1 cellular context compared by ENCODE assay signal in genomic region chr17:55348749-55349354, GRCh38.
A peak's percentile ranks its signal among the peaks of the same experiment; 100 is the strongest.
TF ChIP-seq lines count a peak whose summit lies in the region.

No MANE protein-coding gene starts in this region.

TF ChIP-seq in HepG2, 621 proteins besides CTCF, POLR2A, EP300 and RAD21 (continued from another document and continues in another):
- TF ChIP-seq, protein P1, sequence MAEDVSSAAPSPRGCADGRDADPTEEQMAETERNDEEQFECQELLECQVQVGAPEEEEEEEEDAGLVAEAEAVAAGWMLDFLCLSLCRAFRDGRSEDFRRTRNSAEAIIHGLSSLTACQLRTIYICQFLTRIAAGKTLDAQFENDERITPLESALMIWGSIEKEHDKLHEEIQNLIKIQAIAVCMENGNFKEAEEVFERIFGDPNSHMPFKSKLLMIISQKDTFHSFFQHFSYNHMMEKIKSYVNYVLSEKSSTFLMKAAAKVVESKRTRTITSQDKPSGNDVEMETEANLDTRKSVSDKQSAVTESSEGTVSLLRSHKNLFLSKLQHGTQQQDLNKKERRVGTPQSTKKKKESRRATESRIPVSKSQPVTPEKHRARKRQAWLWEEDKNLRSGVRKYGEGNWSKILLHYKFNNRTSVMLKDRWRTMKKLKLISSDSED (CRISPR knock-in tag; IDR thresholded peaks at IDR 0.05), result no peak
- TF ChIP-seq ZNF850 (CRISPR knock-in tag; conservative IDR thresholded peaks at IDR 0.05) (no peak), CBX2 (IDR thresholded peaks at IDR 0.05; ENCODE audit: low read depth, low read length) (no peak), CBX2 (CRISPR knock-in tag; IDR thresholded peaks at IDR 0.05; ENCODE audit: low read depth) (no peak), SRSF1 (optimal IDR thresholded peaks at IDR 0.05; ENCODE audit: low read depth, low read length) (no peak), ZNF614 (CRISPR knock-in tag; IDR thresholded peaks at IDR 0.05; ENCODE audit: borderline replicate concordance) (0 out of 2 replicates have a peak, but pooled peaks have one; percentile 54), SNRNP70 (IDR thresholded peaks at IDR 0.05; ENCODE audit: low read depth, low read length) (no peak), ZBTB25 (CRISPR knock-in tag; IDR thresholded peaks at IDR 0.05) (no peak), NRL (CRISPR knock-in tag; IDR thresholded peaks at IDR 0.05; ENCODE audit: borderline replicate concordance) (no peak), SMAD3 (CRISPR knock-in tag; IDR thresholded peaks at IDR 0.05) (peak; percentile 78), REL (CRISPR knock-in tag; conservative IDR thresholded peaks at IDR 0.05) (no peak), ZNF234 (CRISPR knock-in tag; conservative IDR thresholded peaks at IDR 0.05) (no peak), RELA (CRISPR knock-in tag; IDR thresholded peaks at IDR 0.05) (no peak), ZNF34 (CRISPR knock-in tag; IDR thresholded peaks at IDR 0.05; ENCODE audit: borderline replicate concordance) (no peak), ZNF124 (CRISPR knock-in tag; IDR thresholded peaks at IDR 0.05) (no peak), ZFP91 (CRISPR knock-in tag; IDR thresholded peaks at IDR 0.05; ENCODE audit: borderline replicate concordance) (no peak), ZNF318 (CRISPR knock-in tag; IDR thresholded peaks at IDR 0.05) (no peak), ZNF281 (CRISPR knock-in tag; IDR thresholded peaks at IDR 0.05; ENCODE audit: borderline replicate concordance) (no peak), ZNF780A (CRISPR knock-in tag; IDR thresholded peaks at IDR 0.05) (no peak), LCORL (IDR thresholded peaks at IDR 0.05) (no peak), LCORL (CRISPR knock-in tag; IDR thresholded peaks at IDR 0.05) (no peak), CC2D1A (CRISPR knock-in tag; IDR thresholded peaks at IDR 0.05) (no peak), DBP (CRISPR knock-in tag; IDR thresholded peaks at IDR 0.05; ENCODE audit: not compliant biosample characterization) (no peak), ZNF136 (CRISPR knock-in tag; IDR thresholded peaks at IDR 0.05; ENCODE audit: low read depth) (no peak), KDM2A (CRISPR knock-in tag; IDR thresholded peaks at IDR 0.05; ENCODE audit: borderline replicate concordance, low read depth) (no peak), XRCC5 (optimal IDR thresholded peaks at IDR 0.05; ENCODE audit: low read length) (peak; percentile 74), BORCS8-MEF2B (CRISPR knock-in tag; IDR thresholded peaks at IDR 0.05) (no peak), ZNF556 (CRISPR knock-in tag; IDR thresholded peaks at IDR 0.05; ENCODE audit: borderline replicate concordance) (no peak), XBP1 (CRISPR knock-in tag; IDR thresholded peaks at IDR 0.05) (0 out of 2 replicates have a peak, but pooled peaks have one; percentile 43), ZBTB38 (CRISPR knock-in tag; IDR thresholded peaks at IDR 0.05) (no peak), RFX3 (CRISPR knock-in tag; IDR thresholded peaks at IDR 0.05) (no peak), ZNF431 (CRISPR knock-in tag; IDR thresholded peaks at IDR 0.05; ENCODE audit: borderline replicate concordance, low read depth) (no peak), SOX5 (CRISPR knock-in tag; IDR thresholded peaks at IDR 0.05; ENCODE audit: borderline replicate concordance) (peak; percentile 42; the same call in 1 of the 2 replicates), GLMP (CRISPR knock-in tag; IDR thresholded peaks at IDR 0.05; ENCODE audit: borderline replicate concordance) (no peak)
- TF ChIP-seq, protein P2, sequence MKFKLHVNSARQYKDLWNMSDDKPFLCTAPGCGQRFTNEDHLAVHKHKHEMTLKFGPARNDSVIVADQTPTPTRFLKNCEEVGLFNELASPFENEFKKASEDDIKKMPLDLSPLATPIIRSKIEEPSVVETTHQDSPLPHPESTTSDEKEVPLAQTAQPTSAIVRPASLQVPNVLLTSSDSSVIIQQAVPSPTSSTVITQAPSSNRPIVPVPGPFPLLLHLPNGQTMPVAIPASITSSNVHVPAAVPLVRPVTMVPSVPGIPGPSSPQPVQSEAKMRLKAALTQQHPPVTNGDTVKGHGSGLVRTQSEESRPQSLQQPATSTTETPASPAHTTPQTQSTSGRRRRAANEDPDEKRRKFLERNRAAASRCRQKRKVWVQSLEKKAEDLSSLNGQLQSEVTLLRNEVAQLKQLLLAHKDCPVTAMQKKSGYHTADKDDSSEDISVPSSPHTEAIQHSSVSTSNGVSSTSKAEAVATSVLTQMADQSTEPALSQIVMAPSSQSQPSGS (CRISPR knock-in tag; IDR thresholded peaks at IDR 0.05), result 0 out of 2 replicates have a peak, but pooled peaks have one; percentile 16
- TF ChIP-seq, protein P3, sequence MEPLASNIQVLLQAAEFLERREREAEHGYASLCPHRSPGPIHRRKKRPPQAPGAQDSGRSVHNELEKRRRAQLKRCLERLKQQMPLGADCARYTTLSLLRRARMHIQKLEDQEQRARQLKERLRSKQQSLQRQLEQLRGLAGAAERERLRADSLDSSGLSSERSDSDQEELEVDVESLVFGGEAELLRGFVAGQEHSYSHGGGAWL (CRISPR knock-in tag; IDR thresholded peaks at IDR 0.05), result no peak
- TF ChIP-seq, protein P4, sequence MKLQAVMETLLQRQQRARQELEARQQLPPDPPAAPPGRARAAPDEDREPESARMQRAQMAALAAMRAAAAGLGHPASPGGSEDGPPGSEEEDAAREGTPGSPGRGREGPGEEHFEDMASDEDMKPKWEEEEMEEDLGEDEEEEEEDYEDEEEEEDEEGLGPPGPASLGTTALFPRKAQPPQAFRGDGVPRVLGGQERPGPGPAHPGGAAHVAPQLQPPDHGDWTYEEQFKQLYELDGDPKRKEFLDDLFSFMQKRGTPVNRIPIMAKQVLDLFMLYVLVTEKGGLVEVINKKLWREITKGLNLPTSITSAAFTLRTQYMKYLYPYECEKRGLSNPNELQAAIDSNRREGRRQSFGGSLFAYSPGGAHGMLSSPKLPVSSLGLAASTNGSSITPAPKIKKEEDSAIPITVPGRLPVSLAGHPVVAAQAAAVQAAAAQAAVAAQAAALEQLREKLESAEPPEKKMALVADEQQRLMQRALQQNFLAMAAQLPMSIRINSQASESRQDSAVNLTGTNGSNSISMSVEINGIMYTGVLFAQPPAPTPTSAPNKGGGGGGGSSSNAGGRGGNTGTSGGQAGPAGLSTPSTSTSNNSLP (IDR thresholded peaks at IDR 0.05; ENCODE audit: low read depth, low read length), result peak; percentile 71; the same call in 1 of the 2 replicates
- TF ChIP-seq, protein P5, sequence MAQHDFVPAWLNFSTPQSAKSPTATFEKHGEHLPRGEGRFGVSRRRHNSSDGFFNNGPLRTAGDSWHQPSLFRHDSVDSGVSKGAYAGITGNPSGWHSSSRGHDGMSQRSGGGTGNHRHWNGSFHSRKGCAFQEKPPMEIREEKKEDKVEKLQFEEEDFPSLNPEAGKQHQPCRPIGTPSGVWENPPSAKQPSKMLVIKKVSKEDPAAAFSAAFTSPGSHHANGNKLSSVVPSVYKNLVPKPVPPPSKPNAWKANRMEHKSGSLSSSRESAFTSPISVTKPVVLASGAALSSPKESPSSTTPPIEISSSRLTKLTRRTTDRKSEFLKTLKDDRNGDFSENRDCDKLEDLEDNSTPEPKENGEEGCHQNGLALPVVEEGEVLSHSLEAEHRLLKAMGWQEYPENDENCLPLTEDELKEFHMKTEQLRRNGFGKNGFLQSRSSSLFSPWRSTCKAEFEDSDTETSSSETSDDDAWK (CRISPR knock-in tag; IDR thresholded peaks at IDR 0.05), result no peak
